ENCODE assay signal across 20 cellular contexts in genomic region chr5:135128361-135128760, GRCh38.
"Had no signal": no experiment of that assay in that cellular context is flagged by ENCODE, and none has a peak within 500 bp of the region (broad histone marks: within the 10 kb centered on the region; RNA-seq: fewer than 3 reads in every experiment).

No MANE protein-coding gene starts in this region.

- H3K4me3 ChIP-seq: left ventricle myocardium inferior, pancreas, sigmoid colon, spleen, testis, upper lobe of right lung had no signal

- H3K9me3 Mint-ChIP-seq: activated CD8-positive, alpha-beta T cell treated with anti-CD3 and anti-CD28 coated beads for 36 hours; activated naive CD4-positive, alpha-beta T cell treated with anti-CD3 and anti-CD28 coated beads for 36 hours; activated T-cell treated with anti-CD3 and anti-CD28 coated beads, Interleukin-2, amount 50 U/mL, for 24 hours; activated T-helper 2 cell treated with anti-CD3 and anti-CD28 coated beads, Interferon-gamma antibody, Interleukin-2, Interleukin-4, amounts not matched to agents 10 μg/mL and 5 μg/mL and 100 μg/mL, durations not matched to agents 14 hours and 24 hours and 36 hours; immature natural killer cell; naive thymus-derived CD8-positive, alpha-beta T cell; stimulated activated memory B cell treated with anti-CD40 and anti-IgM and Interleukin-4, amounts not matched to agents 10 μg/mL and 1 μg/mL and 100 μg/mL, for 72 hours; T-cell had no signal

- ATAC-seq: activated CD8-positive, alpha-beta T cell treated with anti-CD3 and anti-CD28 coated beads for 36 hours; naive thymus-derived CD8-positive, alpha-beta T cell; stimulated activated memory B cell treated with anti-CD40 and anti-IgM and Interleukin-4, amounts not matched to agents 10 μg/mL and 1 μg/mL and 100 μg/mL, for 72 hours; T-cell; upper lobe of right lung had no signal

- DNase-seq: activated CD4-positive, alpha-beta T cell treated with anti-CD3 and anti-CD28 coated beads for 48 hours; activated CD4-positive, CD25-positive, alpha-beta regulatory T cell; activated CD8-positive, alpha-beta T cell treated with anti-CD3 and anti-CD28 coated beads for 36 hours; activated naive CD4-positive, alpha-beta T cell treated with anti-CD3 and anti-CD28 coated beads for 36 hours; activated T-cell treated with anti-CD3 and anti-CD28 coated beads, Interleukin-2, amount 50 U/mL, for 24 hours; anterior cingulate cortex; cortex of kidney; immature natural killer cell; kidney glomerular epithelial cell; left ventricle myocardium inferior; naive thymus-derived CD8-positive, alpha-beta T cell; pancreas; sigmoid colon; stimulated activated CD4-positive, alpha-beta T cell treated with anti-CD3 and anti-CD28 coated beads, Interleukin-4, amount 100 ng/mL, for 4 hours; T-cell; testis; upper lobe of right lung had no signal

- H3K36me3 ChIP-seq: left ventricle myocardium inferior, pancreas, sigmoid colon, spleen, upper lobe of right lung had no signal

- H3K27ac Mint-ChIP-seq: activated CD8-positive, alpha-beta T cell treated with anti-CD3 and anti-CD28 coated beads for 36 hours; activated naive CD4-positive, alpha-beta T cell treated with anti-CD3 and anti-CD28 coated beads for 36 hours; activated T-cell treated with anti-CD3 and anti-CD28 coated beads, Interleukin-2, amount 50 U/mL, for 24 hours; activated T-helper 2 cell treated with anti-CD3 and anti-CD28 coated beads, Interferon-gamma antibody, Interleukin-2, Interleukin-4, amounts not matched to agents 10 μg/mL and 5 μg/mL and 100 μg/mL, durations not matched to agents 14 hours and 24 hours and 36 hours; immature natural killer cell; stimulated activated memory B cell treated with anti-CD40 and anti-IgM and Interleukin-4, amounts not matched to agents 10 μg/mL and 1 μg/mL and 100 μg/mL, for 72 hours; T-cell had no signal

- H3K36me3 Mint-ChIP-seq: immature natural killer cell; naive thymus-derived CD8-positive, alpha-beta T cell; stimulated activated memory B cell treated with anti-CD40 and anti-IgM and Interleukin-4, amounts not matched to agents 10 μg/mL and 1 μg/mL and 100 μg/mL, for 72 hours; T-cell had no signal

- H3K4me1 ChIP-seq: left ventricle myocardium inferior, pancreas, spleen, testis, upper lobe of right lung had no signal

- H3K4me1 Mint-ChIP-seq: immature natural killer cell had no signal

- H3K27ac ChIP-seq: left ventricle myocardium inferior, pancreas, sigmoid colon, spleen, testis, upper lobe of right lung had no signal

- H3K4me3 Mint-ChIP-seq: activated CD8-positive, alpha-beta T cell treated with anti-CD3 and anti-CD28 coated beads for 36 hours; activated naive CD4-positive, alpha-beta T cell treated with anti-CD3 and anti-CD28 coated beads for 36 hours; activated T-cell treated with anti-CD3 and anti-CD28 coated beads, Interleukin-2, amount 50 U/mL, for 24 hours; immature natural killer cell; naive thymus-derived CD8-positive, alpha-beta T cell; stimulated activated memory B cell treated with anti-CD40 and anti-IgM and Interleukin-4, amounts not matched to agents 10 μg/mL and 1 μg/mL and 100 μg/mL, for 72 hours; T-cell had no signal

- H3K9me3 ChIP-seq: left ventricle myocardium inferior, pancreas, sigmoid colon, spleen, testis, upper lobe of right lung had no signal

- H3K27me3 ChIP-seq: pancreas, sigmoid colon, testis, upper lobe of right lung had no signal
